ENCODE assay signal across 8 cellular contexts in genomic region chr7:44431091-44431608, GRCh38. TPM values are rescaled to one million over a fixed set of nuclear protein-coding genes. Genes with fewer than 3 reads are reported as not detected.
DNase-seq lines count a peak whose midpoint lies in the region; ATAC-seq and TF ChIP-seq lines count a peak whose summit lies in the region.

No MANE protein-coding gene starts in this region.

- H3K9me3 ChIP-seq in testis: no peaks in the 10 kb centered on the region

- H3K27me3 ChIP-seq in GM06990 (replicated peaks; ENCODE audit: control insufficient read depth, insufficient read depth, low read length) (no peaks in the 10 kb centered on the region), testis (no peaks in the 10 kb centered on the region)

- ATAC-seq in GM21447 (IDR thresholded peaks at IDR 0.05; ENCODE audit: unreplicated experiment): peak; percentile 63

- TF ChIP-seq POLR2A in testis (IDR thresholded peaks at IDR 0.05): no peak

- H3K36me3 Mint-ChIP-seq in progenitor cell of endocrine pancreas (ENCODE audit: insufficient read depth): peaks cover 5% of the 10 kb centered on the region

- H3K9me3 Mint-ChIP-seq in progenitor cell of endocrine pancreas (ENCODE audit: low read depth): no peaks in the 10 kb centered on the region

- 63 to 79% methylated on average over 2 of the region's 2 CpGs for WGBS in testis, 2 donors

- H3K4me3 ChIP-seq in GM06990 (replicated peaks; ENCODE audit: low read depth, low read length) (no peak overlapping the region), retinal pigment epithelial cell (ENCODE audit: low read length) (no peak overlapping the region), testis (no peak overlapping the region)

- H3K36me3 ChIP-seq in GM06990 (ENCODE audit: control insufficient read depth, insufficient read depth, low read length) (peaks cover 6% of the 10 kb centered on the region), testis (ENCODE audit: low read depth, missing control alignments) (no peaks in the 10 kb centered on the region)

- H3K4me3 Mint-ChIP-seq in progenitor cell of endocrine pancreas (ENCODE audit: low read depth): no peak overlapping the region

- H3K4me1 Mint-ChIP-seq in progenitor cell of endocrine pancreas (ENCODE audit: low read depth): no peaks in the 10 kb centered on the region

- peak overlapping the region; percentile 62 for H3K27ac ChIP-seq in cingulate gyrus (ENCODE audit: low read depth, low read length)
- H3K27ac ChIP-seq in testis: no peak overlapping the region

- H3K4me1 ChIP-seq in testis: no peaks in the 10 kb centered on the region

- no peak overlapping the region for H3K27ac Mint-ChIP-seq in progenitor cell of endocrine pancreas

- peak; percentile 56 for TF ChIP-seq CTCF in GM06990 (IDR thresholded peaks at IDR 0.05; ENCODE audit: insufficient read depth, low read length, poor library complexity, severe bottlenecking)
- TF ChIP-seq CTCF in retinal pigment epithelial cell (conservative IDR thresholded peaks at IDR 0.05; ENCODE audit: low read depth, low read length): peak; percentile 36
- TF ChIP-seq CTCF in progenitor cell of endocrine pancreas (IDR thresholded peaks at IDR 0.05; ENCODE audit: unreplicated experiment): no peak
- no peak for TF ChIP-seq CTCF in testis (IDR thresholded peaks at IDR 0.05)

- no peaks in the 10 kb centered on the region for H3K27me3 Mint-ChIP-seq in progenitor cell of endocrine pancreas

- intact Hi-C loops in testis (cut with DNase I; ENCODE audit: low total_unique reads): no loop called here

- DNase-seq in GM06990 (ENCODE audit: extremely low read depth, insufficient read length) (peak; percentile 19), NCI-H2029 treated with DMSO at 0.1 percent for 48 hours (lab: John Stamatoyannopoulos, UW) (peak; percentile 50), retinal pigment epithelial cell (ENCODE audit: low read depth) (no peak), progenitor cell of endocrine pancreas (ENCODE audit: low spot score, unreplicated experiment) (no peak), testis (no peak)
- no peak for DNase-seq in activated effector memory CD4-positive, alpha-beta T cell treated with anti-CD3 and anti-CD28 coated beads, Interleukin-2, amount 50 U/mL, for 16 hours

RNA-seq across cellular contexts. Expression of gene NUDCD3, which starts 59.3 kb away (rescaled TPM):
- 86.2 and 89.0 TPM in 2 replicates for total RNA-seq in progenitor cell of endocrine pancreas
- 10 to 100 TPM; 50.6 to 54.6 TPM for total RNA-seq in testis
- 112 TPM for polyA plus RNA-seq in testis (ENCODE audit: insufficient read depth, low read depth, low replicate concordance)

Comparison
In these comparisons a context has a peak if more than half of its experiments do, and no peak if none do; other contexts are left out.
1. DNase-seq: peak in GM06990 (single experiment) and NCI-H2029 treated with DMSO at 0.1 percent for 48 hours (single experiment); none in retinal pigment epithelial cell (single experiment), activated effector memory CD4-positive, alpha-beta T cell treated with anti-CD3 and anti-CD28 coated beads, Interleukin-2, amount 50 U/mL, for 16 hours (single experiment), progenitor cell of endocrine pancreas (single experiment) and testis (single experiment).
2. CTCF ChIP-seq: peak in GM06990 (single experiment) and retinal pigment epithelial cell (single experiment); none in progenitor cell of endocrine pancreas (single experiment) and testis (0 of 3).